Comparison of ENCODE assay signal across 18 cellular contexts in the genomic region with DNA sequence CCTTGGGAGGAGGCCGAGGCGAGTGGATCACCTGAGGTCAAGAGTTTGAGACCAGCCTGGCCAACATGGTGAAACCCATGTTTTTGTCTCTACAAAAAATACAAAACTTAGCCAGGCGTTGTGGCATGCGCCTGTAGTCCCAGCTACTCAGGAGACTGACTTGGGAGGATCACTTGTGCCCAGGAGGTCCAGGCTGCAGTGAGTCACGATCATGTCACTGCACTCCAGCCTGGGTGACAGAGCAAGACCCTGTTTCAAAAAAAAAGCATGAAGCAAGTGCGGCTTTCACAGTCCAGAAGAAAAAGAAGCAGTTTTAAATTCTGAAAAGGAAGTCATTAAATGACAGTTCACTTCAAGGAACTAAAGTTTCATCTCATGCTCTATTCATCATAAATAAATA. TPM values are rescaled to one million over a fixed set of nuclear protein-coding genes. Genes with fewer than 3 reads are reported as not detected.
DNase-seq lines count a peak whose midpoint lies in the region; ATAC-seq and TF ChIP-seq lines count a peak whose summit lies in the region.
"Had no signal": no experiment of that assay in that cellular context is flagged by ENCODE, and none has a peak within 500 bp of the region (broad histone marks: within the 10 kb centered on the region; RNA-seq: fewer than 3 reads in every experiment).

No MANE protein-coding gene starts in this region.

- H3K4me3 ChIP-seq in SJSA1 (no peak overlapping the region), Karpas-422 (ENCODE audit: low read length) (no peak overlapping the region)

- no peak for TF ChIP-seq CTCF in osteocyte (IDR thresholded peaks at IDR 0.05)

- H3K9ac ChIP-seq in Karpas-422 (ENCODE audit: low read length) = no peak overlapping the region
- H3K9ac ChIP-seq: KMS-11 had no signal

- H3K4me3 Mint-ChIP-seq in activated naive CD8-positive, alpha-beta T cell = no peak overlapping the region
- H3K4me3 Mint-ChIP-seq in activated naive CD8-positive, alpha-beta T cell treated with anti-CD3 and anti-CD28 coated beads for 36 hours = no peak overlapping the region
- H3K4me3 Mint-ChIP-seq in stimulated activated naive B cell treated with anti-CD40 and anti-IgM and Interleukin-4, amounts not matched to agents 10 μg/mL and 1 μg/mL and 100 μg/mL, for 72 hours = no peak overlapping the region
- H3K4me3 Mint-ChIP-seq in osteocyte (ENCODE audit: unreplicated experiment) = no peak overlapping the region
- H3K4me3 Mint-ChIP-seq: CD14-positive monocyte, H9 had no signal

- no peaks in the 10 kb centered on the region for H4K20me1 ChIP-seq in Karpas-422 (ENCODE audit: insufficient read depth, low read depth, low read length)

- no peak for DNase-seq in activated naive CD8-positive, alpha-beta T cell treated with anti-CD3 and anti-CD28 coated beads for 36 hours
- peak; percentile 52 for DNase-seq in HT1080 (ENCODE audit: low read depth)
- peak; percentile 64 to 82 for DNase-seq in SJSA1 (ENCODE audit: low read depth in 1 of 2, low spot score in 2 of 2)
- no peak for DNase-seq in stimulated activated naive B cell treated with anti-CD40 and anti-IgM and Interleukin-4, amounts not matched to agents 10 μg/mL and 1 μg/mL and 100 μg/mL, for 72 hours
- no peak for DNase-seq in Karpas-422
- no peak for DNase-seq in osteocyte (ENCODE audit: extremely low spot score, unreplicated experiment)
- DNase-seq: H9, IMR-90, NCI-H1048, NCI-H1436, NCI-H2029, NCI-H345, NCI-H526, T-helper 1 cell had no signal

- TF ChIP-seq POLR2A in GM18505 (IDR thresholded peaks at IDR 0.05; ENCODE audit: borderline replicate concordance, extremely low read depth, insufficient read depth, insufficient read length) = no peak

- no peak overlapping the region for H3K4me2 ChIP-seq in Karpas-422 (ENCODE audit: low read depth, low read length, poor library complexity, severe bottlenecking)
- H3K4me2 ChIP-seq: KMS-11 had no signal

- no peaks in the 10 kb centered on the region for H3K36me3 Mint-ChIP-seq in activated naive CD8-positive, alpha-beta T cell
- H3K36me3 Mint-ChIP-seq in activated naive CD8-positive, alpha-beta T cell treated with anti-CD3 and anti-CD28 coated beads for 36 hours = no peaks in the 10 kb centered on the region
- H3K36me3 Mint-ChIP-seq in stimulated activated naive B cell treated with anti-CD40 and anti-IgM and Interleukin-4, amounts not matched to agents 10 μg/mL and 1 μg/mL and 100 μg/mL, for 72 hours = no peaks in the 10 kb centered on the region
- H3K36me3 Mint-ChIP-seq in osteocyte (ENCODE audit: unreplicated experiment) = no peaks in the 10 kb centered on the region
- H3K36me3 Mint-ChIP-seq: CD14-positive monocyte had no signal

- no peak for ATAC-seq in stimulated activated naive B cell treated with anti-CD40 and anti-IgM and Interleukin-4, amounts not matched to agents 10 μg/mL and 1 μg/mL and 100 μg/mL, for 72 hours (replicated peaks)
- ATAC-seq in GM18505 (IDR thresholded peaks at IDR 0.05; ENCODE audit: unreplicated experiment) = no peak

- H3K9me3 ChIP-seq in SJSA1 (replicated peaks) (no peaks in the 10 kb centered on the region), Karpas-422 (ENCODE audit: low read length) (no peaks in the 10 kb centered on the region)

- peaks cover 1% of the 10 kb centered on the region for H3K27me3 Mint-ChIP-seq in activated naive CD8-positive, alpha-beta T cell
- peaks cover 18% of the 10 kb centered on the region for H3K27me3 Mint-ChIP-seq in activated naive CD8-positive, alpha-beta T cell treated with anti-CD3 and anti-CD28 coated beads for 36 hours
- peaks cover 28 to 30% of the 10 kb centered on the region in 2 donors for H3K27me3 Mint-ChIP-seq in stimulated activated naive B cell treated with anti-CD40 and anti-IgM and Interleukin-4, amounts not matched to agents 10 μg/mL and 1 μg/mL and 100 μg/mL, for 72 hours
- H3K27me3 Mint-ChIP-seq in osteocyte (ENCODE audit: unreplicated experiment) = peaks cover 8% of the 10 kb centered on the region

- peaks cover 3% of the 10 kb centered on the region for H3K4me1 Mint-ChIP-seq in activated naive CD8-positive, alpha-beta T cell (ENCODE audit: low read depth)
- H3K4me1 Mint-ChIP-seq in activated naive CD8-positive, alpha-beta T cell treated with anti-CD3 and anti-CD28 coated beads for 36 hours = peaks cover 2% of the 10 kb centered on the region
- peaks cover 5 to 11% of the 10 kb centered on the region in 2 donors for H3K4me1 Mint-ChIP-seq in stimulated activated naive B cell treated with anti-CD40 and anti-IgM and Interleukin-4, amounts not matched to agents 10 μg/mL and 1 μg/mL and 100 μg/mL, for 72 hours
- peaks cover 5% of the 10 kb centered on the region for H3K4me1 Mint-ChIP-seq in osteocyte (ENCODE audit: unreplicated experiment)

- no peaks in the 10 kb centered on the region for H3K9me2 ChIP-seq in Karpas-422 (replicated peaks; ENCODE audit: insufficient read depth, low read length)

- H3K79me2 ChIP-seq in Karpas-422 (ENCODE audit: low read length) = no peaks in the 10 kb centered on the region

- H3K36me3 ChIP-seq in SJSA1 = no peaks in the 10 kb centered on the region
- no peaks in the 10 kb centered on the region for H3K36me3 ChIP-seq in Karpas-422 (ENCODE audit: insufficient read depth, low read length)

- H2AFZ ChIP-seq in Karpas-422 (ENCODE audit: low read length) = no peak overlapping the region

- peaks cover 17% of the 10 kb centered on the region for H3K4me1 ChIP-seq in SJSA1 (replicated peaks)
- H3K4me1 ChIP-seq in Karpas-422 (ENCODE audit: low read length) = no peaks in the 10 kb centered on the region

- H3K27ac ChIP-seq in SJSA1 = no peak overlapping the region
- no peak overlapping the region for H3K27ac ChIP-seq in Karpas-422 (ENCODE audit: low read length)
- H3K27ac ChIP-seq: KMS-11 had no signal

- peak overlapping the region; percentile 16 for H3K27ac Mint-ChIP-seq in activated naive CD8-positive, alpha-beta T cell
- H3K27ac Mint-ChIP-seq in activated naive CD8-positive, alpha-beta T cell treated with anti-CD3 and anti-CD28 coated beads for 36 hours = no peak overlapping the region
- peak overlapping the region; percentile 49 for H3K27ac Mint-ChIP-seq in stimulated activated naive B cell treated with anti-CD40 and anti-IgM and Interleukin-4, amounts not matched to agents 10 μg/mL and 1 μg/mL and 100 μg/mL, for 72 hours
- no peak overlapping the region for H3K27ac Mint-ChIP-seq in osteocyte (ENCODE audit: unreplicated experiment)
- H3K27ac Mint-ChIP-seq: CD14-positive monocyte, H9 had no signal

- no peaks in the 10 kb centered on the region for H3K9me3 Mint-ChIP-seq in activated naive CD8-positive, alpha-beta T cell (ENCODE audit: low read depth)
- no peaks in the 10 kb centered on the region for H3K9me3 Mint-ChIP-seq in activated naive CD8-positive, alpha-beta T cell treated with anti-CD3 and anti-CD28 coated beads for 36 hours
- peaks cover 0 to 1% of the 10 kb centered on the region in 2 donors for H3K9me3 Mint-ChIP-seq in stimulated activated naive B cell treated with anti-CD40 and anti-IgM and Interleukin-4, amounts not matched to agents 10 μg/mL and 1 μg/mL and 100 μg/mL, for 72 hours
- H3K9me3 Mint-ChIP-seq in osteocyte (ENCODE audit: unreplicated experiment) = no peaks in the 10 kb centered on the region

- H3K27me3 ChIP-seq in SJSA1 (replicated peaks) = no peaks in the 10 kb centered on the region
- peaks cover 3% of the 10 kb centered on the region; the same call in 1 of the 2 replicates for H3K27me3 ChIP-seq in Karpas-422 (ENCODE audit: low read length)

RNA-seq across cellular contexts. Expression of gene LTO1, which starts 7.1 kb away (rescaled TPM):
- total RNA-seq in activated naive CD8-positive, alpha-beta T cell treated with anti-CD3 and anti-CD28 coated beads for 36 hours = 10 to 100 TPM; 18.7 to 21.8 TPM
- total RNA-seq in HT1080 (2014; rRNA removed; shearing (Covaris generic)) = 18.6 and 20.4 TPM in 2 replicates
- polyA plus RNA-seq in HT1080 (2015; cell fraction: cytosol; rRNA removed) = 16.8 and 24.4 TPM in 2 replicates
- polyA plus RNA-seq in HT1080 (2015; cell fraction: nucleus; rRNA removed) = 45.1 and 58.2 TPM in 2 replicates
- total RNA-seq in SJSA1 (2014; rRNA removed; shearing (Covaris generic)) = 54.7 and 78.1 TPM in 2 replicates
- 24.2 and 26.2 TPM in 2 replicates for total RNA-seq in Karpas-422 (2014; rRNA removed; shearing (Covaris generic); ENCODE audit: low replicate concordance)
- total RNA-seq in osteocyte = 18.9 and 21.4 TPM in 2 replicates

RNA-seq across cellular contexts. Expression of gene FGF19, which starts 21.6 kb away (rescaled TPM):
- not detected for total RNA-seq in activated naive CD8-positive, alpha-beta T cell treated with anti-CD3 and anti-CD28 coated beads for 36 hours
- total RNA-seq in HT1080 (2014; rRNA removed; shearing (Covaris generic)) = not detected in 2 replicates
- polyA plus RNA-seq in HT1080 (2015; cell fraction: cytosol; rRNA removed) = 0.06 TPM in 1 of 2 replicates, not detected in the other
- not detected in 2 replicates for polyA plus RNA-seq in HT1080 (2015; cell fraction: nucleus; rRNA removed)
- total RNA-seq in SJSA1 (2014; rRNA removed; shearing (Covaris generic)) = 3.0 and 10.3 TPM in 2 replicates
- not detected in 2 replicates for total RNA-seq in Karpas-422 (2014; rRNA removed; shearing (Covaris generic); ENCODE audit: low replicate concordance)
- 0.13 TPM in 1 of 2 replicates, not detected in the other for total RNA-seq in osteocyte
- total RNA-seq: IMR-90 had no signal
- polyA plus RNA-seq: CD14-positive monocyte, IMR-90 had no signal

RNA-seq across cellular contexts. Expression of gene CCND1, which starts 41.3 kb away (rescaled TPM):
- total RNA-seq in activated naive CD8-positive, alpha-beta T cell treated with anti-CD3 and anti-CD28 coated beads for 36 hours = 1 to 10 TPM; 2.4 to 3.2 TPM
- 617 and 803 TPM in 2 replicates for total RNA-seq in HT1080 (2014; rRNA removed; shearing (Covaris generic))
- 296 and 343 TPM in 2 replicates for polyA plus RNA-seq in HT1080 (2015; cell fraction: cytosol; rRNA removed)
- polyA plus RNA-seq in HT1080 (2015; cell fraction: nucleus; rRNA removed) = 337 and 347 TPM in 2 replicates
- 579 and 793 TPM in 2 replicates for total RNA-seq in SJSA1 (2014; rRNA removed; shearing (Covaris generic))
- 0.54 and 4.3 TPM in 2 replicates for total RNA-seq in Karpas-422 (2014; rRNA removed; shearing (Covaris generic); ENCODE audit: low replicate concordance)
- 180 and 183 TPM in 2 replicates for total RNA-seq in osteocyte
- polyA plus RNA-seq: CD14-positive monocyte had no signal

Comparison
In these comparisons a context has a peak if more than half of its experiments do, and no peak if none do; other contexts are left out.
1. H3K27ac Mint-ChIP-seq: peak in activated naive CD8-positive, alpha-beta T cell (single experiment) and stimulated activated naive B cell treated with anti-CD40 and anti-IgM and Interleukin-4, amounts not matched to agents 10 μg/mL and 1 μg/mL and 100 μg/mL, for 72 hours (single experiment); none in activated naive CD8-positive, alpha-beta T cell treated with anti-CD3 and anti-CD28 coated beads for 36 hours (single experiment) and osteocyte (single experiment).
2. DNase-seq: peak in HT1080 (single experiment) and SJSA1 (2 of 2); none in activated naive CD8-positive, alpha-beta T cell treated with anti-CD3 and anti-CD28 coated beads for 36 hours (single experiment), stimulated activated naive B cell treated with anti-CD40 and anti-IgM and Interleukin-4, amounts not matched to agents 10 μg/mL and 1 μg/mL and 100 μg/mL, for 72 hours (single experiment), Karpas-422 (single experiment) and osteocyte (single experiment).
3. RNA of gene CCND1, which starts 41.3 kb away (total RNA-seq): 617 to 803 TPM in HT1080, 579 to 793 TPM in SJSA1 and 180 to 183 TPM in osteocyte; 0.54 to 4.3 TPM in Karpas-422 and 2.4 to 3.2 TPM in activated naive CD8-positive, alpha-beta T cell treated with anti-CD3 and anti-CD28 coated beads for 36 hours; every median in the first group is over 10 times any median in the second.